ENCODE assay signal across 9 cellular contexts in genomic region chr11:123233280-123233977, GRCh38. TPM values are rescaled to one million over a fixed set of nuclear protein-coding genes. Genes with fewer than 3 reads are reported as not detected.
DNase-seq lines count a peak whose midpoint lies in the region; ATAC-seq and TF ChIP-seq lines count a peak whose summit lies in the region.
"Had no signal": no experiment of that assay in that cellular context is flagged by ENCODE, and none has a peak within 500 bp of the region (broad histone marks: within the 10 kb centered on the region; RNA-seq: fewer than 3 reads in every experiment).

No MANE protein-coding gene starts in this region.

- TF ChIP-seq EP300 in SK-N-SH (IDR thresholded peaks at IDR 0.05; ENCODE audit: borderline replicate concordance in 1 of 2, low read depth in 1 of 2, low read length in 1 of 2) (no peak), sigmoid colon (IDR thresholded peaks at IDR 0.05) (no peak)

- peak overlapping the region in 1 of 2 experiments; percentile 16; a peak in 1 of 4 replicates for H3K27ac ChIP-seq in SK-N-SH (ENCODE audit: low read depth in 2 of 2, low read length in 1 of 2)
- H3K27ac ChIP-seq in sigmoid colon = peak overlapping the region; percentile 29 to 77 (median 64)
- H3K27ac ChIP-seq: thoracic aorta had no signal

- ATAC-seq in SK-N-SH treated with all-trans-retinoic acid at 6 μM for 48 hours (no peak), HG02588 (IDR thresholded peaks at IDR 0.05; ENCODE audit: unreplicated experiment) (peak; percentile 85)

- TF ChIP-seq CTCF in SK-N-SH (IDR thresholded peaks at IDR 0.05) = no peak
- TF ChIP-seq CTCF in sigmoid colon (IDR thresholded peaks at IDR 0.05) = no peak

- WGBS in SK-N-SH (ENCODE audit: low lambda C conversion rate) = 94% methylated on average over 6 of the region's 6 CpGs
- 73 to 80% methylated on average over 6 of the region's 6 CpGs for WGBS in sigmoid colon, 2 donors

- DNase-seq in SK-N-SH (no peak), OCI-M1 (lab: John Stamatoyannopoulos, UW) (peak; percentile 56), sigmoid colon (no peak), NCI-H1694 treated with DMSO at 0.1 percent for 48 hours (lab: John Stamatoyannopoulos, UW) (no peak), COLO668 (lab: John Stamatoyannopoulos, UW; ENCODE audit: unreplicated experiment) (no peak), NCI-H2227 (lab: John Stamatoyannopoulos, UW; ENCODE audit: unreplicated experiment) (no peak)

- no peaks in the 10 kb centered on the region for H4K20me1 ChIP-seq in SK-N-SH (ENCODE audit: insufficient read depth)

- no peaks in the 10 kb centered on the region for H3K27me3 ChIP-seq in SK-N-SH (ENCODE audit: insufficient read depth)
- H3K27me3 ChIP-seq in sigmoid colon = no peaks in the 10 kb centered on the region

- peak overlapping the region; percentile 50 for H2AFZ ChIP-seq in SK-N-SH (ENCODE audit: low read depth)

- H3K4me3 ChIP-seq in SK-N-SH (ENCODE audit: low read depth in 2 of 2, low read length in 1 of 2) = no peak overlapping the region
- no peak overlapping the region for H3K4me3 ChIP-seq in sigmoid colon
- H3K4me3 ChIP-seq: thoracic aorta had no signal

- H3K9me3 ChIP-seq in SK-N-SH = no peaks in the 10 kb centered on the region
- H3K9me3 ChIP-seq in sigmoid colon = no peaks in the 10 kb centered on the region
- H3K9me3 ChIP-seq: thoracic aorta had no signal

- H3F3A ChIP-seq in SK-N-SH (replicated peaks; ENCODE audit: insufficient read depth) = peaks cover 39% of the 10 kb centered on the region

- H3K79me2 ChIP-seq in SK-N-SH (ENCODE audit: insufficient read depth) = no peaks in the 10 kb centered on the region

- intact Hi-C loops in sigmoid colon (cut with DNase I) = loop anchor here (5.0 kb wide), 2 partner anchors 36 to 66 kb away; partner anchors contain the start of gene CLMP

- H3K4me1 ChIP-seq in SK-N-SH (ENCODE audit: control insufficient read depth in 1 of 2, insufficient read depth in 2 of 2, low read depth in 1 of 2, low read length in 1 of 2) (peaks cover 2 to 13% of the 10 kb centered on the region in 2 experiments; a peak in 2 of 4 replicates), sigmoid colon (peaks cover 0 to 48% (median 27%) of the 10 kb centered on the region in 4 donors)

- TF ChIP-seq POLR2A in sigmoid colon (IDR thresholded peaks at IDR 0.05) = no peak

- POLR2A ChIA-PET in SK-N-SH (lab: Yijun Ruan, JAX) = no interaction called here

- no peaks in the 10 kb centered on the region for H3K9me2 ChIP-seq in SK-N-SH

- H3K4me2 ChIP-seq in SK-N-SH = peak overlapping the region; percentile 42

- CTCF ChIA-PET in SK-N-SH (lab: Yijun Ruan, JAX) = interaction anchor here (0.9 to 19.9 kb wide), 4 partner anchors 13 to 125 kb away, joined by 3 to 437 read pairs (median 4); no protein-coding TSS in a partner anchor

- H3K36me3 ChIP-seq in SK-N-SH (replicated peaks in 1 of 2; ENCODE audit: control insufficient read depth in 1 of 2, insufficient read depth in 2 of 2, low read length in 1 of 2) = no peaks in the 10 kb centered on the region
- no peaks in the 10 kb centered on the region for H3K36me3 ChIP-seq in sigmoid colon
- H3K36me3 ChIP-seq: thoracic aorta had no signal

- no peak for TF ChIP-seq RAD21 in SK-N-SH (IDR thresholded peaks at IDR 0.05; ENCODE audit: low read length)

- H3K9ac ChIP-seq in SK-N-SH = no peak overlapping the region

TF ChIP-seq in SK-N-SH, 30 proteins besides CTCF, POLR2A, EP300 and RAD21 (continues in another document):
- no peak for TF ChIP-seq REST (IDR thresholded peaks at IDR 0.05; ENCODE audit: low read depth, low read length)
- no peak for TF ChIP-seq FOXJ3 (CRISPR knock-in tag; IDR thresholded peaks at IDR 0.05)
- TF ChIP-seq SIN3A (IDR thresholded peaks at IDR 0.05; ENCODE audit: borderline replicate concordance, low read depth, low read length) = no peak
- TF ChIP-seq TEAD4 (IDR thresholded peaks at IDR 0.05; ENCODE audit: borderline replicate concordance, insufficient read depth) = no peak
- TF ChIP-seq POLR2AphosphoS5 (IDR thresholded peaks at IDR 0.05; ENCODE audit: low read depth, low read length) = no peak
- no peak for TF ChIP-seq MEF2A (IDR thresholded peaks at IDR 0.05; ENCODE audit: borderline replicate concordance, low read depth)
- TF ChIP-seq JUND (IDR thresholded peaks at IDR 0.05) = no peak
- TF ChIP-seq YY1 (IDR thresholded peaks at IDR 0.05; ENCODE audit: low read depth) = no peak

TF ChIP-seq in SK-N-SH treated with all-trans-retinoic acid at 6 μM for 48 hours, 23 proteins besides CTCF, POLR2A, EP300 and RAD21 (continues in another document):
- TF ChIP-seq RARB (CRISPR knock-in tag; IDR thresholded peaks at IDR 0.05) = no peak
- TF ChIP-seq ZFP30 (CRISPR knock-in tag; IDR thresholded peaks at IDR 0.05) = no peak
- TF ChIP-seq ARNTL (CRISPR knock-in tag; IDR thresholded peaks at IDR 0.05; ENCODE audit: borderline replicate concordance, low read depth) = no peak
- no peak for TF ChIP-seq TOX (CRISPR knock-in tag; IDR thresholded peaks at IDR 0.05; ENCODE audit: borderline replicate concordance)
- no peak for TF ChIP-seq TCF4 (CRISPR knock-in tag; IDR thresholded peaks at IDR 0.05; ENCODE audit: borderline replicate concordance)
- no peak for TF ChIP-seq OSR1 (CRISPR knock-in tag; IDR thresholded peaks at IDR 0.05)
- TF ChIP-seq PATZ1 (CRISPR knock-in tag; IDR thresholded peaks at IDR 0.05; ENCODE audit: borderline replicate concordance) = no peak
- no peak for TF ChIP-seq ISL1 (CRISPR knock-in tag; IDR thresholded peaks at IDR 0.05)
- TF ChIP-seq ZC3H10 (CRISPR knock-in tag; IDR thresholded peaks at IDR 0.05) = no peak
- no peak for TF ChIP-seq PPARA (CRISPR knock-in tag; IDR thresholded peaks at IDR 0.05; ENCODE audit: borderline replicate concordance)
- no peak for TF ChIP-seq TSHZ2 (CRISPR knock-in tag; IDR thresholded peaks at IDR 0.05)
- TF ChIP-seq GLIS3 (CRISPR knock-in tag; IDR thresholded peaks at IDR 0.05) = no peak
- no peak for TF ChIP-seq ZNF565 (CRISPR knock-in tag; conservative IDR thresholded peaks at IDR 0.05; ENCODE audit: low read depth)
- no peak for TF ChIP-seq CSDC2 (CRISPR knock-in tag; IDR thresholded peaks at IDR 0.05)
- no peak for TF ChIP-seq ZNF8 (CRISPR knock-in tag; IDR thresholded peaks at IDR 0.05)
- no peak for TF ChIP-seq ZFP3 (CRISPR knock-in tag; IDR thresholded peaks at IDR 0.05)
- no peak for TF ChIP-seq CSRNP3 (CRISPR knock-in tag; IDR thresholded peaks at IDR 0.05)
- no peak for TF ChIP-seq BACH2 (CRISPR knock-in tag; IDR thresholded peaks at IDR 0.05; ENCODE audit: borderline replicate concordance)
- TF ChIP-seq ZNF70 (CRISPR knock-in tag; IDR thresholded peaks at IDR 0.05) = no peak

RNA-seq across cellular contexts. Expression of gene CLMP, which starts 38.4 kb away (rescaled TPM):
- polyA plus RNA-seq in SK-N-SH (2012; rRNA removed) (61.9 and 85.1 TPM in 2 replicates), sigmoid colon (10 to 100 TPM in 1 of 3 donors, 1 to 10 TPM in 2; 1.4 to 12.1 (median 9.0) TPM)
- 62.2 and 80.3 TPM in 2 replicates for polyA plus RNA-seq in SK-N-SH (2012; cell fraction: cytosol; rRNA removed)
- 63.2 and 66.2 TPM in 2 replicates for polyA plus RNA-seq in SK-N-SH (2012; cell fraction: nucleus; rRNA removed)
- total RNA-seq in sigmoid colon = 100 to 1,000 TPM; 104 to 180 (median 164) TPM
